In the genomic region with DNA sequence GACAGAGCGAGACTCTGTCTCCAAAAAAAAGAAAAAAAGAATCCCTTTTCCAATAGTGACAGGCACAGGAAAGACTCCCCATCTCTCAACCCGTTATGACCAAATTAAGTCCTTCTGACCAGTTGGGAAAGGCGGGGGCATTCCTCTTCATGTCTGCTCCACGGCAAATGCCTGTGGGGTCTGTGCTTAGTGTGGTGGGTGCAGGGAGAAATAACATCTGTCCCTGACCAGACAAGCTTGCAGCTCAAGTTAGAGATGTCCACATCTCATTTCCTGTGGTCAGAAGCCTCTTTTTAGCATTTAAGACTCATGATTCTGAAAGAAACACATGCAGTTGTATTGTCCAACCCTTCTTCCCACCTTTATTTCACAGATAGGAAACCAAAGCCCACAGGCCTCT, we compare ENCODE assay signal across 34 cellular contexts. TPM values are rescaled to one million over a fixed set of nuclear protein-coding genes. Genes with fewer than 3 reads are reported as not detected.
"Had no signal": no experiment of that assay in that cellular context is flagged by ENCODE, and none has a peak within 500 bp of the region (broad histone marks: within the 10 kb centered on the region; RNA-seq: fewer than 3 reads in every experiment).

No MANE protein-coding gene starts in this region.

- H3K4me3 ChIP-seq: esophagus squamous epithelium, heart right ventricle, lower lobe of right lung, mucosa of descending colon, ovary, psoas muscle, sigmoid colon, skin epidermis, thoracic aorta, tibial nerve, upper lobe of left lung had no signal

- H3K36me3 Mint-ChIP-seq: naive thymus-derived CD8-positive, alpha-beta T cell had no signal

- H3K36me3 ChIP-seq: esophagus squamous epithelium, heart right ventricle, lower lobe of right lung, ovary, sigmoid colon, thoracic aorta, tibial nerve had no signal

- H3K4me1 Mint-ChIP-seq: naive thymus-derived CD8-positive, alpha-beta T cell had no signal

- H3K9me3 Mint-ChIP-seq: effector memory CD8-positive, alpha-beta T cell; naive thymus-derived CD8-positive, alpha-beta T cell; stimulated activated naive B cell treated with anti-CD40 and anti-IgM and Interleukin-4, amounts not matched to agents 10 μg/mL and 1 μg/mL and 100 μg/mL, for 72 hours; stimulated activated naive CD8-positive, alpha-beta T cell treated with anti-CD3 and anti-CD28 coated beads, Interleukin-15, Interleukin-2, amounts not matched to agents 100 ng/mL and 50 ng/mL, for 24 hours had no signal

- FAIRE-seq: endometrium, urothelium cell line had no signal

- ATAC-seq: effector memory CD8-positive, alpha-beta T cell; heart right ventricle; left colon; left ventricle myocardium superior; lower lobe of right lung; mucosa of descending colon; naive thymus-derived CD8-positive, alpha-beta T cell; psoas muscle; stimulated activated naive B cell treated with anti-CD40 and anti-IgM and Interleukin-4, amounts not matched to agents 10 μg/mL and 1 μg/mL and 100 μg/mL, for 72 hours had no signal

- H3K9me3 ChIP-seq: esophagus squamous epithelium, lower lobe of right lung, mucosa of descending colon, ovary, psoas muscle, sigmoid colon, thoracic aorta, upper lobe of left lung had no signal

- DNase-seq: cortex of kidney; effector memory CD8-positive, alpha-beta T cell; erythroblast; esophagus squamous epithelium; foreskin melanocyte; glutamatergic neuron; heart right ventricle; hippocampal formation; islet precursor cell; kidney glomerular epithelial cell; left colon; left ventricle myocardium superior; lower lobe of right lung; mucosa of descending colon; naive thymus-derived CD8-positive, alpha-beta T cell; nephron progenitor cell; nucleus accumbens; ovary; posterior cingulate gyrus; psoas muscle; right cardiac atrium; sigmoid colon; stimulated activated CD4-positive, alpha-beta T cell treated with anti-CD3 and anti-CD28 coated beads, Interleukin-15, amount 100 ng/mL, for 24 hours; stimulated activated CD4-positive, alpha-beta T cell treated with anti-CD3 and anti-CD28 coated beads, Interleukin-2, amount 100 ng/mL, for 48 hours; stimulated activated naive B cell treated with anti-CD40 and anti-IgM and Interleukin-4, amounts not matched to agents 10 μg/mL and 1 μg/mL and 100 μg/mL, for 72 hours had no signal

- H3K27me3 Mint-ChIP-seq: stimulated activated naive B cell treated with anti-CD40 and anti-IgM and Interleukin-4, amounts not matched to agents 10 μg/mL and 1 μg/mL and 100 μg/mL, for 72 hours had no signal

- H3K27ac ChIP-seq: esophagus squamous epithelium, heart right ventricle, lower lobe of right lung, ovary, psoas muscle, sigmoid colon, skin epidermis, thoracic aorta, tibial nerve, upper lobe of left lung had no signal

- H3K27me3 ChIP-seq: esophagus squamous epithelium, heart right ventricle, ovary, sigmoid colon, tibial nerve, upper lobe of left lung had no signal

- H3K4me1 ChIP-seq: esophagus squamous epithelium, lower lobe of right lung, sigmoid colon, tibial nerve, upper lobe of left lung had no signal

- H3K4me3 Mint-ChIP-seq: effector memory CD8-positive, alpha-beta T cell; naive thymus-derived CD8-positive, alpha-beta T cell; nephron progenitor cell; stimulated activated naive B cell treated with anti-CD40 and anti-IgM and Interleukin-4, amounts not matched to agents 10 μg/mL and 1 μg/mL and 100 μg/mL, for 72 hours; stimulated activated naive CD8-positive, alpha-beta T cell treated with anti-CD3 and anti-CD28 coated beads, Interleukin-15, Interleukin-2, amounts not matched to agents 100 ng/mL and 50 ng/mL, for 24 hours had no signal

- H3K27ac Mint-ChIP-seq: effector memory CD8-positive, alpha-beta T cell; naive thymus-derived CD8-positive, alpha-beta T cell; nephron progenitor cell; stimulated activated naive B cell treated with anti-CD40 and anti-IgM and Interleukin-4, amounts not matched to agents 10 μg/mL and 1 μg/mL and 100 μg/mL, for 72 hours; stimulated activated naive CD8-positive, alpha-beta T cell treated with anti-CD3 and anti-CD28 coated beads, Interleukin-15, Interleukin-2, amounts not matched to agents 100 ng/mL and 50 ng/mL, for 24 hours had no signal

RNA-seq across cellular contexts. Expression of a gene that starts 16.2 kb away (rescaled TPM):
- total RNA-seq: naive thymus-derived CD8-positive, alpha-beta T cell had no signal
- polyA plus RNA-seq: naive thymus-derived CD8-positive, alpha-beta T cell had no signal

RNA-seq across cellular contexts. Expression of a gene that starts 54.5 kb away (rescaled TPM):
- total RNA-seq: dermis microvascular lymphatic vessel endothelial cell, left ventricle myocardium superior, renal cortical epithelial cell, tibial nerve had no signal
- polyA plus RNA-seq: naive thymus-derived CD8-positive, alpha-beta T cell had no signal
